In the genomic region with DNA sequence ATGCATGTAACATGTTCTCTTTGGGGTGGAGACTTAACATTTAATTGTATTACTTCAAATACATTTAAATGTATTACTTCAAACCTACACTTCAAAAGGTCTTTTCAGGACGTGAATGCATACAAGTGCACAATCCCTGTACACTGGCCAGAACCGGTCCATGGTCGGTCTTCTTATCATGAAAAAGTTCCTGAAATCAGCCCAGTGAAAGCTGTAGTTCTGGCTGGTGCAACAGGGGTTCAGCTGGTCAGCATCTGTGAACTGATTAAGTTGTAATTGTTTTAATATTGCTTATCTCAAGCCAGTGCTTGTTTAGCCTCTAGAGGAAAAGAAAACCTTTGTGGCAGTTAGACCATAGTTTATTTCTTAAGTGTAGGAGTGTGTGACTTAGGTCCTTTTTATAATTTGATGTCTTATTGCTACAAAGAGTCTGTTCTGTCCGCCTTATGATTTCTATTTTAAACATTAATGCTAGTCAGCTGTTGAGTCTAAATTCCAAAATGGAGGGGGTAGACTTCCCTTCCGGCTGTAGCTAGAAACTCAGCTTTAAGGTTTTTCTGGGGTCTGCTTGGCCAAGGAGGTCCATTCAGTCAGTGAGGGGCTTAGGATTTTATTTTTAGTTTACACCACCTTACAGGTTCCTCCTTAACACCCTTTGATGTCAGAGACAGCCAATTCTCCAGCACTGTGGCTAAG, we compare ENCODE assay signal across 9 cellular contexts. TPM values are rescaled to one million over a fixed set of nuclear protein-coding genes. Genes with fewer than 3 reads are reported as not detected.
DNase-seq lines count a peak whose midpoint lies in the region; ATAC-seq and TF ChIP-seq lines count a peak whose summit lies in the region.
"Had no signal": no experiment of that assay in that cellular context is flagged by ENCODE, and none has a peak within 500 bp of the region (broad histone marks: within the 10 kb centered on the region; RNA-seq: fewer than 3 reads in every experiment).

No MANE protein-coding gene starts in this region.

- H3K4me3 ChIP-seq in astrocyte of the spinal cord (ENCODE audit: low read depth, low read length) (peak overlapping the region; percentile 79), lung (peak overlapping the region; percentile 82), transverse colon (peak overlapping the region in 3 of 4 donors; percentile 48 to 83 (median 69))

- H3K27ac ChIP-seq in lung (ENCODE audit: low read depth in 1 of 2, low read length in 1 of 2) (peak overlapping the region; percentile 52 to 61), transverse colon (peak overlapping the region; percentile 87 to 95 (median 87))
- H3K27ac ChIP-seq: epithelial cell of prostate had no signal

- H3K27me3 Mint-ChIP-seq in activated T-cell treated with anti-CD3 and anti-CD28 coated beads, Interleukin-2, amount 50 U/mL, for 72 hours (ENCODE audit: low read depth), result peaks cover 50% of the 10 kb centered on the region

- no peaks in the 10 kb centered on the region for H3K9me3 ChIP-seq in lung (ENCODE audit: control insufficient read depth in 2 of 2, insufficient read depth in 1 of 2, low read length in 1 of 2)
- H3K9me3 ChIP-seq in transverse colon, result no peaks in the 10 kb centered on the region

- H3K4me3 Mint-ChIP-seq in activated T-cell treated with anti-CD3 and anti-CD28 coated beads, Interleukin-2, amount 50 U/mL, for 72 hours, result peak overlapping the region; percentile 86 to 89

- no peak for TF ChIP-seq POLR2A in transverse colon (IDR thresholded peaks at IDR 0.05)

- 66 to 68% methylated on average over 5 of the region's 5 CpGs for WGBS in lung, 2 donors
- WGBS in transverse colon (ENCODE audit: low coverage in 1 of 2), 2 donors, result 73 to 79% methylated on average over 5 of the region's 5 CpGs

- H3K27me3 ChIP-seq in lung (ENCODE audit: control insufficient read depth, insufficient read depth) (no peaks in the 10 kb centered on the region), transverse colon (peaks cover 9% of the 10 kb centered on the region)

- intact Hi-C loops in transverse colon (cut with DNase I; ENCODE audit: low total_unique reads), result loop anchor here (10.0 kb wide), 1 partner anchor 87 kb away; a partner anchor contains a TSS

- TF ChIP-seq CTCF in astrocyte of the spinal cord (IDR thresholded peaks at IDR 0.05; ENCODE audit: low read depth, low read length) (no peak), lung (IDR thresholded peaks at IDR 0.05; ENCODE audit: control extremely low read depth, extremely low read depth) (no peak), transverse colon (IDR thresholded peaks at IDR 0.05) (no peak)

- H3K4me1 ChIP-seq in lung (ENCODE audit: control insufficient read depth in 2 of 2, insufficient read depth in 2 of 2, low read length in 2 of 2) (peaks cover 0 to 5% of the 10 kb centered on the region in 2 donors), transverse colon (peaks cover 0 to 21% (median 5%) of the 10 kb centered on the region in 4 donors)

- no peaks in the 10 kb centered on the region for H3K9me3 Mint-ChIP-seq in activated T-cell treated with anti-CD3 and anti-CD28 coated beads, Interleukin-2, amount 50 U/mL, for 72 hours

- no peak for DNase-seq in activated T-cell treated with anti-CD3 and anti-CD28 coated beads, Interleukin-2, amount 50 U/mL, for 72 hours
- no peak for DNase-seq in activated T-cell treated with anti-CD3 and anti-CD28 coated beads, Interleukin-2, amount 50 U/mL, for 1 hour
- DNase-seq in astrocyte of the spinal cord (ENCODE audit: low read depth, low spot score), result no peak
- DNase-seq in lung (ENCODE audit: low spot score), result no peak
- no peak for DNase-seq in transverse colon
- DNase-seq in NOMO-1 treated with DMSO at 0.1 percent for 48 hours (lab: John Stamatoyannopoulos, UW; ENCODE audit: unreplicated experiment), result no peak

- in situ Hi-C loops in astrocyte of the spinal cord (cut with HindIII; ENCODE audit: low sequenced_read_pairs), result no loop called here
- in situ Hi-C loops in transverse colon (cut with MboI; ENCODE audit: low pct_ligation_motif_present in 1 of 4, low pct_unique_long_range_greater_than_20kb in 1 of 4, low sequenced_read_pairs in 3 of 4), result no loop called here

- peaks cover 10% of the 10 kb centered on the region for H3K4me1 Mint-ChIP-seq in activated T-cell treated with anti-CD3 and anti-CD28 coated beads, Interleukin-2, amount 50 U/mL, for 72 hours (ENCODE audit: low read depth)

- no peaks in the 10 kb centered on the region for H3K36me3 ChIP-seq in lung (ENCODE audit: control insufficient read depth in 2 of 2, insufficient read depth in 2 of 2, low read length in 2 of 2)
- no peaks in the 10 kb centered on the region for H3K36me3 ChIP-seq in transverse colon

- TF ChIP-seq EP300 in transverse colon (IDR thresholded peaks at IDR 0.05; ENCODE audit: low read depth), result no peak

- peaks cover 0 to 1% of the 10 kb centered on the region in 2 donors for H3K36me3 Mint-ChIP-seq in activated T-cell treated with anti-CD3 and anti-CD28 coated beads, Interleukin-2, amount 50 U/mL, for 72 hours (ENCODE audit: insufficient read depth in 2 of 2)

- ATAC-seq in activated T-cell treated with anti-CD3 and anti-CD28 coated beads, Interleukin-2, amount 50 U/mL, for 72 hours (replicated peaks in 1 of 2), result no peak
- ATAC-seq in lung (ENCODE audit: insufficient read depth, low FRiP score) (no peak), GM18873 (IDR thresholded peaks at IDR 0.05; ENCODE audit: low FRiP score, unreplicated experiment) (no peak), GM21515 (IDR thresholded peaks at IDR 0.05; ENCODE audit: unreplicated experiment) (no peak)

- H3K27ac Mint-ChIP-seq in activated T-cell treated with anti-CD3 and anti-CD28 coated beads, Interleukin-2, amount 50 U/mL, for 72 hours, result peak overlapping the region; percentile 16

RNA-seq across cellular contexts. Expression of a gene that starts 0.8 kb away (rescaled TPM):
- total RNA-seq in activated T-cell treated with anti-CD3 and anti-CD28 coated beads, Interleukin-2, amount 50 U/mL, for 72 hours, result 1 to 10 TPM; 1.1 to 3.2 TPM
- total RNA-seq in lung (100 to 1,000 TPM in 1 of 2 donors, 10 to 100 TPM in 1; 66.1 to 488 TPM), transverse colon (100 to 1,000 TPM in 1 of 4 donors, 10 to 100 TPM in 3; 50.7 to 124 (median 63.9) TPM)
- 10 to 100 TPM; 25.2 to 76.7 TPM for polyA plus RNA-seq in lung

Comparison
In these comparisons a context has a peak if more than half of its experiments do, and no peak if none do; other contexts are left out.
1. RNA of a gene that starts 0.8 kb away (total RNA-seq): 66.1 to 488 TPM in lung and 50.7 to 124 TPM in transverse colon; 1.1 to 3.2 TPM in activated T-cell treated with anti-CD3 and anti-CD28 coated beads, Interleukin-2, amount 50 U/mL, for 72 hours; every median in the first group is over 10 times any median in the second.
2. Peak in every context shown above with its lines, with median percentiles within 50 percentile points of each other: H3K4me3 ChIP-seq.